13 cellular contexts compared by ENCODE assay signal in genomic region chr11:64852804-64853520, GRCh38. TPM values are rescaled to one million over a fixed set of nuclear protein-coding genes. Genes with fewer than 3 reads are reported as not detected.
DNase-seq lines count a peak whose midpoint lies in the region; ATAC-seq and TF ChIP-seq lines count a peak whose summit lies in the region.
"Had no signal": no experiment of that assay in that cellular context is flagged by ENCODE, and none has a peak within 500 bp of the region (broad histone marks: within the 10 kb centered on the region; RNA-seq: fewer than 3 reads in every experiment).

No MANE protein-coding gene starts in this region.

- no peaks in the 10 kb centered on the region for H3K9me3 ChIP-seq in CD8-positive, alpha-beta T cell (ENCODE audit: low read length)
- no peaks in the 10 kb centered on the region for H3K9me3 ChIP-seq in mammary epithelial cell (replicated peaks; ENCODE audit: insufficient read depth, low read length)

- H2AFZ ChIP-seq in KMS-11 (ENCODE audit: low read depth) (no peak overlapping the region), mammary epithelial cell (ENCODE audit: low read depth, low read length) (no peak overlapping the region)

- peaks cover 6% of the 10 kb centered on the region; the same call in 1 of the 2 replicates for H3K79me2 ChIP-seq in KMS-11 (ENCODE audit: insufficient read depth, low read depth)
- H3K79me2 ChIP-seq in mammary epithelial cell (ENCODE audit: insufficient read depth, low read length): peaks cover 41% of the 10 kb centered on the region

- peak overlapping the region; percentile 41; the same call in 1 of the 2 replicates for H3K9ac ChIP-seq in KMS-11
- H3K9ac ChIP-seq in mammary epithelial cell (ENCODE audit: insufficient read depth, low read length): no peak overlapping the region
- peak overlapping the region; percentile 25 for H3K9ac ChIP-seq in rectal smooth muscle tissue (ENCODE audit: low read length)

- no peak for ATAC-seq in CD8-positive, alpha-beta T cell

- CTCF ChIA-PET in CD8-positive, alpha-beta T cell (lab: Charles Lee): interaction anchor here (0.6 to 35.6 kb wide), 5 partner anchors 10 to 658 kb away, joined by 3 to 1398 read pairs (median 7); partner anchors contain the start of gene EHD1
- CTCF ChIA-PET in mammary epithelial cell (lab: Charles Lee; ENCODE audit: low non-redundant PET): no interaction called here

- no peaks in the 10 kb centered on the region for H3K27me3 ChIP-seq in CD8-positive, alpha-beta T cell (ENCODE audit: insufficient read depth, low read length)
- H3K27me3 ChIP-seq in KMS-11 (ENCODE audit: insufficient read depth, low read depth) (no peaks in the 10 kb centered on the region), mammary epithelial cell (ENCODE audit: insufficient read depth, low read length) (no peaks in the 10 kb centered on the region), rectal smooth muscle tissue (ENCODE audit: control insufficient read depth, insufficient read depth, low read length) (no peaks in the 10 kb centered on the region)

- H3K36me3 ChIP-seq in CD8-positive, alpha-beta T cell (ENCODE audit: insufficient read depth, low read length): peaks cover 21% of the 10 kb centered on the region
- H3K36me3 ChIP-seq in KMS-11 (ENCODE audit: insufficient read depth) (no peaks in the 10 kb centered on the region), mammary epithelial cell (ENCODE audit: insufficient read depth, low read length) (peaks cover 10% of the 10 kb centered on the region), rectal smooth muscle tissue (ENCODE audit: control insufficient read depth, insufficient read depth, low read length) (peaks cover 19% of the 10 kb centered on the region)

- peak overlapping the region; percentile 55 for H3K4me3 Mint-ChIP-seq in CD8-positive, alpha-beta T cell

- no peaks in the 10 kb centered on the region for H3K27me3 Mint-ChIP-seq in CD8-positive, alpha-beta T cell (ENCODE audit: low read depth)

- H3K4me2 ChIP-seq in KMS-11 (peak overlapping the region; percentile 80; the same call in 1 of the 2 replicates), mammary epithelial cell (ENCODE audit: insufficient read depth, low read depth, low read length) (no peak overlapping the region)

- H4K20me1 ChIP-seq in KMS-11 (ENCODE audit: insufficient read depth) (no peaks in the 10 kb centered on the region), mammary epithelial cell (ENCODE audit: insufficient read depth, low read length) (no peaks in the 10 kb centered on the region)

- DNase-seq in CD8-positive, alpha-beta T cell: no peak
- no peak for DNase-seq in mammary epithelial cell
- no peak for DNase-seq in DMS53 (lab: John Stamatoyannopoulos, UW)
- no peak for DNase-seq in RPMI8226
- DNase-seq in iPS-NIHi7 (ENCODE audit: extremely low spot score): no peak
- no peak for DNase-seq in AG20443 (ENCODE audit: low spot score)
- DNase-seq: activated CD8-positive, alpha-beta memory T cell treated with anti-CD3 and anti-CD28 coated beads for 24 hours; DMS79 treated with DMSO at 0.1 percent for 48 hours; NCI-H2029 treated with DMSO at 0.1 percent for 48 hours; stimulated activated CD4-positive, alpha-beta T cell treated with anti-CD3 and anti-CD28 coated beads, Interleukin-4, amount 100 ng/mL, for 24 hours had no signal

- POLR2A ChIA-PET in CD8-positive, alpha-beta T cell (lab: Charles Lee): interaction anchor here (0.7 to 23.9 kb wide), 4 partner anchors 9 to 73 kb away, joined by 3 to 810 read pairs (median 156); partner anchors contain the start of gene EHD1

- in situ Hi-C loops in mammary epithelial cell (cut with MboI; ENCODE audit: low sequenced_read_pairs in 2 of 2): no loop called here

- peaks cover 41% of the 10 kb centered on the region for H3K36me3 Mint-ChIP-seq in CD8-positive, alpha-beta T cell

- TSS peak; percentile 31 for BruUV-seq in mammary epithelial cell (replicated peaks; lab: Mats Ljungman, UMichigan)

- H3K27ac Mint-ChIP-seq in CD8-positive, alpha-beta T cell: peak overlapping the region; percentile 93

- dilution Hi-C loops in mammary epithelial cell (cut with HindIII; ENCODE audit: low sequenced_read_pairs): loop anchor here (5.0 kb wide), 3 partner anchors 39 to 164 kb away; no protein-coding TSS in a partner anchor

- peak overlapping the region; percentile 25 for H3K4me3 ChIP-seq in CD8-positive, alpha-beta T cell (ENCODE audit: low read depth, low read length)
- H3K4me3 ChIP-seq in KMS-11 (IDR thresholded peaks at IDR 0.05; ENCODE audit: insufficient read depth, low read depth, low read length): no peak overlapping the region
- H3K4me3 ChIP-seq in mammary epithelial cell (replicated peaks in 1 of 3; ENCODE audit: insufficient read depth in 1 of 3, low read depth in 2 of 3, low read length in 3 of 3): no peak overlapping the region
- H3K4me3 ChIP-seq in rectal smooth muscle tissue (ENCODE audit: low read length): no peak overlapping the region

- H3K27ac ChIP-seq in CD8-positive, alpha-beta T cell (ENCODE audit: low read depth, low read length): peak overlapping the region; percentile 40
- H3K27ac ChIP-seq in KMS-11 (peak overlapping the region; percentile 74), mammary epithelial cell (ENCODE audit: insufficient read depth, low read depth, low read length) (no peak overlapping the region), rectal smooth muscle tissue (ENCODE audit: low read depth, low read length) (peak overlapping the region; percentile 42)

- no peaks in the 10 kb centered on the region for H3K9me3 Mint-ChIP-seq in CD8-positive, alpha-beta T cell

- TF ChIP-seq CTCF in CD8-positive, alpha-beta T cell (IDR thresholded peaks at IDR 0.05): no peak
- TF ChIP-seq CTCF in KMS-11 (conservative IDR thresholded peaks at IDR 0.05; ENCODE audit: low read depth, low read length): no peak
- TF ChIP-seq CTCF in mammary epithelial cell (conservative IDR thresholded peaks at IDR 0.05 in 1 of 2, IDR thresholded peaks at IDR 0.05 in 1 of 2; ENCODE audit: extremely low read depth in 1 of 2, insufficient read depth in 1 of 2, low read depth in 1 of 2, low read length in 2 of 2): no peak

- intact Hi-C loops in CD8-positive, alpha-beta T cell (cut with DNase I, micrococcal nuclease): loop anchor here in 1 of 2 experiments (1.0 kb wide), 1 partner anchor 9 kb away; no protein-coding TSS in a partner anchor
- intact Hi-C loops in mammary epithelial cell (cut with micrococcal nuclease): no loop called here

- peaks cover 95% of the 10 kb centered on the region for H3K4me1 ChIP-seq in CD8-positive, alpha-beta T cell (ENCODE audit: insufficient read depth, low read length)
- H3K4me1 ChIP-seq in KMS-11 (ENCODE audit: low read depth, poor library complexity, severe bottlenecking) (peaks cover 94% of the 10 kb centered on the region), mammary epithelial cell (ENCODE audit: insufficient read depth, low read length) (peaks cover 61% of the 10 kb centered on the region), rectal smooth muscle tissue (ENCODE audit: control insufficient read depth, insufficient read depth, low read length) (peaks cover 28% of the 10 kb centered on the region)

- 80% methylated on average over 11 of the region's 24 CpGs for WGBS in mammary epithelial cell (ENCODE audit: low coverage, missing lambda C conversion rate)

- peaks cover 89% of the 10 kb centered on the region for H3K4me1 Mint-ChIP-seq in CD8-positive, alpha-beta T cell (ENCODE audit: low read depth)

RNA-seq across cellular contexts. Expression of gene CDC42BPG, which starts 8.5 kb away (rescaled TPM):
- total RNA-seq in CD8-positive, alpha-beta T cell: 1 to 10 TPM; 6.5 to 7.9 TPM
- 10 to 100 TPM; 10.5 to 18.7 TPM for total RNA-seq in mammary epithelial cell
- polyA plus RNA-seq in mammary epithelial cell: 3.7 TPM
- 8.1 TPM for polyA minus RNA-seq in mammary epithelial cell
- polyA plus RNA-seq: neural cell had no signal

RNA-seq across cellular contexts. Expression of gene EHD1, which starts 25.5 kb away (rescaled TPM):
- total RNA-seq in CD8-positive, alpha-beta T cell: 100 to 1,000 TPM; 187 to 212 TPM
- total RNA-seq in mammary epithelial cell: 100 to 1,000 TPM in 1 of 2 donors, 10 to 100 TPM in 1; 71.2 to 172 TPM
- polyA plus RNA-seq in mammary epithelial cell: 219 TPM
- polyA minus RNA-seq in mammary epithelial cell: 255 TPM

RNA-seq across cellular contexts. Expression of gene MEN1, which starts 42.6 kb away (rescaled TPM):
- total RNA-seq in CD8-positive, alpha-beta T cell: 10 to 100 TPM; 17.6 to 19.1 TPM
- 10 to 100 TPM; 20.7 to 35.7 TPM for total RNA-seq in mammary epithelial cell
- polyA plus RNA-seq in mammary epithelial cell: 24.7 TPM
- 23.4 TPM for polyA minus RNA-seq in mammary epithelial cell

RNA-seq across cellular contexts. Expression of gene MAP4K2, which starts 49.9 kb away (rescaled TPM):
- 10 to 100 TPM; 56.2 to 60.1 TPM for total RNA-seq in CD8-positive, alpha-beta T cell
- total RNA-seq in mammary epithelial cell: 10 to 100 TPM; 15.4 to 15.5 TPM
- 7.9 TPM for polyA plus RNA-seq in mammary epithelial cell
- polyA minus RNA-seq in mammary epithelial cell: 41.4 TPM
